In the genomic region with DNA sequence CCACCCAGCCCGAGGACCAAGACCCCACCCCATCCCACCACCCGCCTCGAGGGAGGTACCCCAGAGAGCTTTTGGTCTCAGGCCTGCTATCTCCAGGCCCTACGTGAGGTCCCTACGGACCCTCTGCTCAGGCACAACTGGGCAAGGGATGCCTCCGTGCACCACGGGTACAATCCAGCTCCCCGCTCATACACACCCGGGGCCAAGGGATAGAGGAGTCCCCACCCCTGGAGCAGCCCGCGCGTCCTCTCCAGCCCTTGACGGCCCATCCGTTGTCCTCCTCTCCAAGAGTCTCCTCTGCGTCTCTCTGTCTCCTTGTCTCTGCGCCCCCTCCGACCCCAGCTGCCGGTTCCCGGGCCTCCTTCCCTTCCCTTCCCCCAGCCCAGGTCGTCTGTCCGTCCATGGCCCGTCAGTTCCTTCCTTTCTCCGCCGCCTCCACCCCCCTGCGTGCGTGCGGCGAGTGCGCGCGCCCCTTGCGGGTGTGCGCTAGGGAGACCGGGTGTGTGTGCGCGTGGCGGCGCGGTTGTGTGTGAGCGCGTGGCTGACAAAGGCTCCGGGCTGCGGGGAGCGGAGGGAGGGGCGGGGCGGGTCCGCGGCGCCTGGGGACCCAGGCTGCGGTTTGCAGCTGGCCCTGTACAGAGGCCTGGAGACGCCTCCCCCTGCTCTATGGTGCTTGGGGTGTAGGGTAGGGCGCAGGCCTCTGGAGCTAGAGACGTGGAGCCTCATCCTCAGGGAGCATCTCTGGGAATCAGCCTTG, we compare ENCODE assay signal across 8 cellular contexts. TPM values are rescaled to one million over a fixed set of nuclear protein-coding genes. Genes with fewer than 3 reads are reported as not detected.
DNase-seq lines count a peak whose midpoint lies in the region; ATAC-seq and TF ChIP-seq lines count a peak whose summit lies in the region.

No MANE protein-coding gene starts in this region.

- ATAC-seq in HG03045 (IDR thresholded peaks at IDR 0.05; ENCODE audit: unreplicated experiment) (no peak), HG03469 (IDR thresholded peaks at IDR 0.05; ENCODE audit: unreplicated experiment) (no peak)

- H3K36me3 ChIP-seq in SJCRH30: no peaks in the 10 kb centered on the region

- H3K4me3 ChIP-seq in SJCRH30: no peak overlapping the region

- H3K4me1 ChIP-seq in SJCRH30: no peaks in the 10 kb centered on the region

- DNase-seq in CD1c-positive myeloid dendritic cell (ENCODE audit: extremely low spot score) (peak; percentile 26), amygdala (lab: John Stamatoyannopoulos, UW) (peak in 43 of 56 donors; percentile 13 to 73 (median 45)), SJCRH30 (no peak)
- DNase-seq in stimulated activated CD4-positive, alpha-beta T cell treated with anti-CD3 and anti-CD28 coated beads, Interleukin-4, amount 100 ng/mL, for 4 hours: peak; percentile 13 to 31

- H3K27ac ChIP-seq in layer of hippocampus (ENCODE audit: low read depth, low read length): peak overlapping the region; percentile 71
- H3K27ac ChIP-seq in SJCRH30: no peak overlapping the region

- H3K9me3 ChIP-seq in SJCRH30 (replicated peaks): no peaks in the 10 kb centered on the region

- no peak for TF ChIP-seq RAD21 in Ishikawa (IDR thresholded peaks at IDR 0.05; ENCODE audit: low read depth)

- TF ChIP-seq EP300 in Ishikawa (IDR thresholded peaks at IDR 0.05; ENCODE audit: borderline replicate concordance): no peak

- no peaks in the 10 kb centered on the region for H3K27me3 ChIP-seq in layer of hippocampus (ENCODE audit: control insufficient read depth, insufficient read depth, low read length)
- peaks cover 4% of the 10 kb centered on the region; the same call in 1 of the 2 replicates for H3K27me3 ChIP-seq in SJCRH30

TF ChIP-seq in Ishikawa, 13 proteins besides CTCF, POLR2A, EP300 and RAD21:
- TF ChIP-seq ZBTB7A (IDR thresholded peaks at IDR 0.05; ENCODE audit: low read depth): peak; percentile 42; the same call in 1 of the 2 replicates
- TF ChIP-seq TEAD4 (IDR thresholded peaks at IDR 0.05): no peak
- no peak for TF ChIP-seq FOXM1 (IDR thresholded peaks at IDR 0.05; ENCODE audit: borderline replicate concordance, low read depth)

RNA-seq across cellular contexts. Expression of a gene that starts 0.9 kb away (rescaled TPM):
- 0.08 TPM in 1 of 2 replicates, not detected in the other for total RNA-seq in SJCRH30 (2014; rRNA removed; shearing (Covaris generic))

RNA-seq across cellular contexts. Expression of a gene that starts 55.6 kb away (rescaled TPM):
- 37.0 and 40.3 TPM in 2 replicates for total RNA-seq in SJCRH30 (2014; rRNA removed; shearing (Covaris generic))

Comparison
In these comparisons a context has a peak if more than half of its experiments do, and no peak if none do; other contexts are left out.
1. DNase-seq: peak in CD1c-positive myeloid dendritic cell (single experiment), amygdala (43 of 56) and stimulated activated CD4-positive, alpha-beta T cell treated with anti-CD3 and anti-CD28 coated beads, Interleukin-4, amount 100 ng/mL, for 4 hours (2 of 2); none in SJCRH30 (0 of 2).